1 cellular context compared by ENCODE assay signal in the genomic region with DNA sequence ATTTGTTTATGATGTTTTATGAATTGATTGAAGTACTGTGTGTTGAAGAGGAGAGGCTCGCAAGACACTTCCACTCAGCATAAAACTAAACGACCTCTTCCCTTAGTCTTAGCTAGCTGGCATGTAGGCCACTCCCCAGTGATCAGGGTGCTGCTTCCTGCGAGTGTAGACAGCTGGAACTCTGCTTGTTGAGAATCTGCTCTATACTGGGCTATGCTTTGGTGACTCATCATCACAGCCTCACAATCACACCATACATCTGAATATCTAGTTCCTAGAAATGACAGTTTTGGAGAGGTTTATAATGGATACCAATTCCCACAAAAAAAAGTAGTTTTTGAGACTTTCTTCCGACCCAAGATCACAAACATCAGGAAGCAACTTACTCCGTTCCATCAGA.
TF ChIP-seq lines count a peak whose summit lies in the region.

No MANE protein-coding gene starts in this region.

TF ChIP-seq in GM23338, 12 proteins besides CTCF, POLR2A, EP300 and RAD21 (continued from another document):
- TF ChIP-seq, protein P1, sequence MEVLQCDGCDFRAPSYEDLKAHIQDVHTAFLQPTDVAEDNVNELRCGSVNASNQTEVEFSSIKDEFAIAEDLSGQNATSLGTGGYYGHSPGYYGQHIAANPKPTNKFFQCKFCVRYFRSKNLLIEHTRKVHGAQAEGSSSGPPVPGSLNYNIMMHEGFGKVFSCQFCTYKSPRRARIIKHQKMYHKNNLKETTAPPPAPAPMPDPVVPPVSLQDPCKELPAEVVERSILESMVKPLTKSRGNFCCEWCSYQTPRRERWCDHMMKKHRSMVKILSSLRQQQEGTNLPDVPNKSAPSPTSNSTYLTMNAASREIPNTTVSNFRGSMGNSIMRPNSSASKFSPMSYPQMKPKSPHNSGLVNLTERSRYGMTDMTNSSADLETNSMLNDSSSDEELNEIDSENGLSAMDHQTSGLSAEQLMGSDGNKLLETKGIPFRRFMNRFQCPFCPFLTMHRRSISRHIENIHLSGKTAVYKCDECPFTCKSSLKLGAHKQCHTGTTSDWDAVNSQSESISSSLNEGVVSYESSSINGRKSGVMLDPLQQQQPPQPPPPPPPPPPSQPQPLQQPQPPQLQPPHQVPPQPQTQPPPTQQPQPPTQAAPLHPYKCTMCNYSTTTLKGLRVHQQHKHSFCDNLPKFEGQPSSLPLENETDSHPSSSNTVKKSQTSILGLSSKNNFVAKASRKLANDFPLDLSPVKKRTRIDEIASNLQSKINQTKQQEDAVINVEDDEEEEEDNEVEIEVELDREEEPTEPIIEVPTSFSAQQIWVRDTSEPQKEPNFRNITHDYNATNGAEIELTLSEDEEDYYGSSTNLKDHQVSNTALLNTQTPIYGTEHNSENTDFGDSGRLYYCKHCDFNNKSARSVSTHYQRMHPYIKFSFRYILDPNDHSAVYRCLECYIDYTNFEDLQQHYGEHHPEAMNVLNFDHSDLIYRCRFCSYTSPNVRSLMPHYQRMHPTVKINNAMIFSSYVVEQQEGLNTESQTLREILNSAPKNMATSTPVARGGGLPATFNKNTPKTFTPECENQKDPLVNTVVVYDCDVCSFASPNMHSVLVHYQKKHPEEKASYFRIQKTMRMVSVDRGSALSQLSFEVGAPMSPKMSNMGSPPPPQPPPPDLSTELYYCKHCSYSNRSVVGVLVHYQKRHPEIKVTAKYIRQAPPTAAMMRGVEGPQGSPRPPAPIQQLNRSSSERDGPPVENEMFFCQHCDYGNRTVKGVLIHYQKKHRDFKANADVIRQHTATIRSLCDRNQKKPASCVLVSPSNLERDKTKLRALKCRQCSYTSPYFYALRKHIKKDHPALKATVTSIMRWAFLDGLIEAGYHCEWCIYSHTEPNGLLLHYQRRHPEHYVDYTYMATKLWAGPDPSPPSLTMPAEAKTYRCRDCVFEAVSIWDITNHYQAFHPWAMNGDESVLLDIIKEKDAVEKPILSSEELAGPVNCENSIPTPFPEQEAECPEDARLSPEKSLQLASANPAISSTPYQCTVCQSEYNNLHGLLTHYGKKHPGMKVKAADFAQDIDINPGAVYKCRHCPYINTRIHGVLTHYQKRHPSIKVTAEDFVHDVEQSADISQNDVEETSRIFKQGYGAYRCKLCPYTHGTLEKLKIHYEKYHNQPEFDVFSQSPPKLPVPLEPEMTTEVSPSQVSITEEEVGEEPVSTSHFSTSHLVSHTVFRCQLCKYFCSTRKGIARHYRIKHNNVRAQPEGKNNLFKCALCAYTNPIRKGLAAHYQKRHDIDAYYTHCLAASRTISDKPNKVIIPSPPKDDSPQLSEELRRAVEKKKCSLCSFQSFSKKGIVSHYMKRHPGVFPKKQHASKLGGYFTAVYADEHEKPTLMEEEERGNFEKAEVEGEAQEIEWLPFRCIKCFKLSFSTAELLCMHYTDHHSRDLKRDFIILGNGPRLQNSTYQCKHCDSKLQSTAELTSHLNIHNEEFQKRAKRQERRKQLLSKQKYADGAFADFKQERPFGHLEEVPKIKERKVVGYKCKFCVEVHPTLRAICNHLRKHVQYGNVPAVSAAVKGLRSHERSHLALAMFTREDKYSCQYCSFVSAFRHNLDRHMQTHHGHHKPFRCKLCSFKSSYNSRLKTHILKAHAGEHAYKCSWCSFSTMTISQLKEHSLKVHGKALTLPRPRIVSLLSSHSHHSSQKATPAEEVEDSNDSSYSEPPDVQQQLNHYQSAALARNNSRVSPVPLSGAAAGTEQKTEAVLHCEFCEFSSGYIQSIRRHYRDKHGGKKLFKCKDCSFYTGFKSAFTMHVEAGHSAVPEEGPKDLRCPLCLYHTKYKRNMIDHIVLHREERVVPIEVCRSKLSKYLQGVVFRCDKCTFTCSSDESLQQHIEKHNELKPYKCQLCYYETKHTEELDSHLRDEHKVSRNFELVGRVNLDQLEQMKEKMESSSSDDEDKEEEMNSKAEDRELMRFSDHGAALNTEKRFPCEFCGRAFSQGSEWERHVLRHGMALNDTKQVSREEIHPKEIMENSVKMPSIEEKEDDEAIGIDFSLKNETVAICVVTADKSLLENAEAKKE (CRISPR knock-in tag; IDR thresholded peaks at IDR 0.05), result no peak
- no peak for TF ChIP-seq CREB1 (CRISPR knock-in tag; IDR thresholded peaks at IDR 0.05; ENCODE audit: low read depth)
